30 cellular contexts compared by ENCODE assay signal in genomic region chr16:8814095-8814806, GRCh38. TPM values are rescaled to one million over a fixed set of nuclear protein-coding genes. Genes with fewer than 3 reads are reported as not detected.
DNase-seq lines count a peak whose midpoint lies in the region; ATAC-seq, FAIRE-seq and TF ChIP-seq lines count a peak whose summit lies in the region.
"Had no signal": no experiment of that assay in that cellular context is flagged by ENCODE, and none has a peak within 500 bp of the region (broad histone marks: within the 10 kb centered on the region; RNA-seq: fewer than 3 reads in every experiment).

No MANE protein-coding gene starts in this region.

- H3K9me3 Mint-ChIP-seq in activated CD4-positive, alpha-beta T cell treated with anti-CD3 and anti-CD28 coated beads, Interleukin-2, amount 10 ng/mL, durations not matched to agents 24 days and 14 days, result no peaks in the 10 kb centered on the region
- no peaks in the 10 kb centered on the region for H3K9me3 Mint-ChIP-seq in activated T-helper 1 cell treated with anti-CD3 and anti-CD28 coated beads, Interleukin-12 subunit alpha, Interleukin-12 subunit beta, Interleukin-2, Interleukin-4 antibody, amounts not matched to agents 30 ng/mL and 10 ng/mL and 1 ng/mL, durations not matched to agents 14 hours and 24 hours and 36 hours
- no peaks in the 10 kb centered on the region for H3K9me3 Mint-ChIP-seq in stimulated activated naive B cell treated with anti-CD40 and anti-IgM and Interleukin-4, amounts not matched to agents 10 μg/mL and 1 μg/mL and 100 μg/mL, for 72 hours
- H3K9me3 Mint-ChIP-seq: CD8-positive, alpha-beta memory T cell; nephron progenitor cell had no signal

- POLR2A ChIA-PET in HEK293T (lab: Yijun Ruan, JAX), result no interaction called here

- CTCF ChIA-PET in HEK293T (lab: Yijun Ruan, JAX), result no interaction called here

- H3K36me3 Mint-ChIP-seq in activated CD4-positive, alpha-beta T cell treated with anti-CD3 and anti-CD28 coated beads, Interleukin-2, amount 10 ng/mL, durations not matched to agents 24 days and 14 days (ENCODE audit: low read depth), result peaks cover 70% of the 10 kb centered on the region
- H3K36me3 Mint-ChIP-seq in activated T-helper 1 cell treated with anti-CD3 and anti-CD28 coated beads, Interleukin-12 subunit alpha, Interleukin-12 subunit beta, Interleukin-2, Interleukin-4 antibody, amounts not matched to agents 30 ng/mL and 10 ng/mL and 1 ng/mL, durations not matched to agents 14 hours and 24 hours and 36 hours (ENCODE audit: low read depth), result peaks cover 56% of the 10 kb centered on the region
- peaks cover 56 to 67% of the 10 kb centered on the region in 2 donors for H3K36me3 Mint-ChIP-seq in stimulated activated naive B cell treated with anti-CD40 and anti-IgM and Interleukin-4, amounts not matched to agents 10 μg/mL and 1 μg/mL and 100 μg/mL, for 72 hours

- H3K9ac ChIP-seq in kidney (ENCODE audit: low read length in 2 of 2), result no peak overlapping the region

- H3K4me3 Mint-ChIP-seq in activated CD4-positive, alpha-beta T cell treated with anti-CD3 and anti-CD28 coated beads, Interleukin-2, amount 10 ng/mL, durations not matched to agents 24 days and 14 days, result no peak overlapping the region
- no peak overlapping the region for H3K4me3 Mint-ChIP-seq in activated T-helper 1 cell treated with anti-CD3 and anti-CD28 coated beads, Interleukin-12 subunit alpha, Interleukin-12 subunit beta, Interleukin-2, Interleukin-4 antibody, amounts not matched to agents 30 ng/mL and 10 ng/mL and 1 ng/mL, durations not matched to agents 14 hours and 24 hours and 36 hours
- peak overlapping the region; percentile 61 to 71 for H3K4me3 Mint-ChIP-seq in stimulated activated naive B cell treated with anti-CD40 and anti-IgM and Interleukin-4, amounts not matched to agents 10 μg/mL and 1 μg/mL and 100 μg/mL, for 72 hours
- H3K4me3 Mint-ChIP-seq: CD8-positive, alpha-beta memory T cell; nephron progenitor cell had no signal

- peak; percentile 39 for ATAC-seq in GM18907 (IDR thresholded peaks at IDR 0.05; ENCODE audit: unreplicated experiment)
- ATAC-seq in stimulated activated naive B cell treated with anti-CD40 and anti-IgM and Interleukin-4, amounts not matched to agents 10 μg/mL and 1 μg/mL and 100 μg/mL, for 72 hours (replicated peaks), result peak; percentile 40 to 56
- ATAC-seq: foreskin keratinocyte, left cardiac atrium, pancreas had no signal

- peaks cover 22% of the 10 kb centered on the region for H3K4me1 Mint-ChIP-seq in activated CD4-positive, alpha-beta T cell treated with anti-CD3 and anti-CD28 coated beads, Interleukin-2, amount 10 ng/mL, durations not matched to agents 24 days and 14 days
- peaks cover 32% of the 10 kb centered on the region for H3K4me1 Mint-ChIP-seq in activated T-helper 1 cell treated with anti-CD3 and anti-CD28 coated beads, Interleukin-12 subunit alpha, Interleukin-12 subunit beta, Interleukin-2, Interleukin-4 antibody, amounts not matched to agents 30 ng/mL and 10 ng/mL and 1 ng/mL, durations not matched to agents 14 hours and 24 hours and 36 hours (ENCODE audit: low read depth)
- H3K4me1 Mint-ChIP-seq in stimulated activated naive B cell treated with anti-CD40 and anti-IgM and Interleukin-4, amounts not matched to agents 10 μg/mL and 1 μg/mL and 100 μg/mL, for 72 hours, result peaks cover 37 to 50% of the 10 kb centered on the region in 2 donors
- H3K4me1 Mint-ChIP-seq: nephron progenitor cell had no signal

- intact Hi-C loops in activated CD4-positive, alpha-beta T cell treated with anti-CD3 and anti-CD28 coated beads, Interleukin-2, amount 10 ng/mL, durations not matched to agents 24 days and 14 days (cut with micrococcal nuclease), result no loop called here
- intact Hi-C loops in activated T-helper 1 cell treated with anti-CD3 and anti-CD28 coated beads, Interleukin-12 subunit alpha, Interleukin-12 subunit beta, Interleukin-2, Interleukin-4 antibody, amounts not matched to agents 30 ng/mL and 10 ng/mL and 1 ng/mL, durations not matched to agents 14 hours and 24 hours and 36 hours (cut with micrococcal nuclease), result no loop called here
- intact Hi-C loops in kidney (cut with DNase I), result no loop called here

- no peaks in the 10 kb centered on the region for H3K9me3 ChIP-seq in kidney (ENCODE audit: control insufficient read depth in 1 of 2, low read length in 2 of 2)
- H3K9me3 ChIP-seq: esophagus muscularis mucosa, MG63, pancreas, Peyer's patch, right atrium auricular region, testis had no signal

- peak overlapping the region; percentile 58 for H3K27ac Mint-ChIP-seq in activated CD4-positive, alpha-beta T cell treated with anti-CD3 and anti-CD28 coated beads, Interleukin-2, amount 10 ng/mL, durations not matched to agents 24 days and 14 days
- H3K27ac Mint-ChIP-seq in activated T-helper 1 cell treated with anti-CD3 and anti-CD28 coated beads, Interleukin-12 subunit alpha, Interleukin-12 subunit beta, Interleukin-2, Interleukin-4 antibody, amounts not matched to agents 30 ng/mL and 10 ng/mL and 1 ng/mL, durations not matched to agents 14 hours and 24 hours and 36 hours, result peak overlapping the region; percentile 5
- H3K27ac Mint-ChIP-seq in stimulated activated naive B cell treated with anti-CD40 and anti-IgM and Interleukin-4, amounts not matched to agents 10 μg/mL and 1 μg/mL and 100 μg/mL, for 72 hours, result peak overlapping the region; percentile 91
- H3K27ac Mint-ChIP-seq: nephron progenitor cell had no signal

- DNase-seq in activated CD4-positive, alpha-beta T cell treated with anti-CD3 and anti-CD28 coated beads, Interleukin-2, amount 10 ng/mL, durations not matched to agents 24 days and 14 days, result no peak
- no peak for DNase-seq in activated CD4-positive, alpha-beta T cell treated with anti-CD3 and anti-CD28 coated beads for 1 hour
- DNase-seq in activated T-helper 1 cell treated with anti-CD3 and anti-CD28 coated beads, Interleukin-12 subunit alpha, Interleukin-12 subunit beta, Interleukin-2, Interleukin-4 antibody, amounts not matched to agents 30 ng/mL and 10 ng/mL and 1 ng/mL, durations not matched to agents 14 hours and 24 hours and 36 hours (ENCODE audit: low spot score), result no peak
- no peak for DNase-seq in stimulated activated naive B cell treated with anti-CD40 and anti-IgM and Interleukin-4, amounts not matched to agents 10 μg/mL and 1 μg/mL and 100 μg/mL, for 72 hours
- DNase-seq in kidney (no peak), HEK293T (ENCODE audit: extremely low spot score) (no peak), AG08396 (ENCODE audit: low spot score) (no peak)
- DNase-seq: activated CD8-positive, alpha-beta memory T cell treated with anti-CD3 and anti-CD28 coated beads for 24 hours; CD8-positive, alpha-beta memory T cell; dermis blood vessel endothelial cell; DMS 273 treated with DMSO at 0.1 percent for 48 hours; foreskin keratinocyte; H7; KBM-7; left cardiac atrium; mammary epithelial cell; MG63; NCI-H1105 treated with DMSO at 0.1 percent for 48 hours; NCI-H2029; NCI-H2227 treated with DMSO at 0.1 percent for 48 hours; NCI-H526 treated with DMSO at 0.1 percent for 48 hours; nephron progenitor cell; pancreas; Peyer's patch; SW 1271; testis had no signal

- no peaks in the 10 kb centered on the region for H3K4me1 ChIP-seq in kidney (ENCODE audit: control insufficient read depth in 1 of 2, insufficient read depth in 1 of 2, low read depth in 1 of 2, low read length in 2 of 2)
- H3K4me1 ChIP-seq: esophagus muscularis mucosa, pancreas, Peyer's patch, testis had no signal

- no peak overlapping the region for H3K27ac ChIP-seq in kidney (ENCODE audit: low read depth in 2 of 2, low read length in 2 of 2)
- H3K27ac ChIP-seq: esophagus muscularis mucosa, foreskin keratinocyte, pancreas, Peyer's patch, right atrium auricular region, testis had no signal

- peaks cover 35 to 41% of the 10 kb centered on the region in 2 donors for H3K36me3 ChIP-seq in kidney (ENCODE audit: control insufficient read depth in 1 of 2, insufficient read depth in 2 of 2, low read length in 2 of 2)

- FAIRE-seq in kidney (lab: Jason Lieb, UNC), result no peak
- FAIRE-seq: pancreas, urothelium cell line had no signal

- no peak for TF ChIP-seq CTCF in kidney (IDR thresholded peaks at IDR 0.05; ENCODE audit: borderline replicate concordance, extremely low read depth, insufficient read depth)

- H3K4me3 ChIP-seq in kidney (ENCODE audit: low read length in 2 of 2), result no peak overlapping the region
- H3K4me3 ChIP-seq: esophagus muscularis mucosa, MG63, pancreas, Peyer's patch, right atrium auricular region, testis had no signal

- H3K27me3 Mint-ChIP-seq in activated CD4-positive, alpha-beta T cell treated with anti-CD3 and anti-CD28 coated beads, Interleukin-2, amount 10 ng/mL, durations not matched to agents 24 days and 14 days, result no peaks in the 10 kb centered on the region
- H3K27me3 Mint-ChIP-seq in activated T-helper 1 cell treated with anti-CD3 and anti-CD28 coated beads, Interleukin-12 subunit alpha, Interleukin-12 subunit beta, Interleukin-2, Interleukin-4 antibody, amounts not matched to agents 30 ng/mL and 10 ng/mL and 1 ng/mL, durations not matched to agents 14 hours and 24 hours and 36 hours (ENCODE audit: insufficient read depth), result no peaks in the 10 kb centered on the region
- no peaks in the 10 kb centered on the region for H3K27me3 Mint-ChIP-seq in stimulated activated naive B cell treated with anti-CD40 and anti-IgM and Interleukin-4, amounts not matched to agents 10 μg/mL and 1 μg/mL and 100 μg/mL, for 72 hours
- H3K27me3 Mint-ChIP-seq: CD8-positive, alpha-beta memory T cell had no signal

RNA-seq across cellular contexts. Expression of gene PMM2, which starts 16.6 kb away (rescaled TPM):
- 74.1 and 74.9 TPM in 2 replicates for total RNA-seq in activated CD4-positive, alpha-beta T cell treated with anti-CD3 and anti-CD28 coated beads, Interleukin-2, amount 10 ng/mL, durations not matched to agents 24 days and 14 days
- total RNA-seq in activated T-helper 1 cell treated with anti-CD3 and anti-CD28 coated beads, Interleukin-12 subunit alpha, Interleukin-12 subunit beta, Interleukin-2, Interleukin-4 antibody, amounts not matched to agents 30 ng/mL and 10 ng/mL and 1 ng/mL, durations not matched to agents 14 hours and 24 hours and 36 hours, result 82.9 and 88.7 TPM in 2 replicates
- total RNA-seq in kidney, result 39.5 TPM
- 21.5 TPM for polyA plus RNA-seq in kidney (ENCODE audit: insufficient read depth, low read depth, low replicate concordance)

RNA-seq across cellular contexts. Expression of gene TMEM186, which starts 16.8 kb away (rescaled TPM):
- total RNA-seq in activated CD4-positive, alpha-beta T cell treated with anti-CD3 and anti-CD28 coated beads, Interleukin-2, amount 10 ng/mL, durations not matched to agents 24 days and 14 days, result 19.3 and 20.4 TPM in 2 replicates
- 16.9 and 19.0 TPM in 2 replicates for total RNA-seq in activated T-helper 1 cell treated with anti-CD3 and anti-CD28 coated beads, Interleukin-12 subunit alpha, Interleukin-12 subunit beta, Interleukin-2, Interleukin-4 antibody, amounts not matched to agents 30 ng/mL and 10 ng/mL and 1 ng/mL, durations not matched to agents 14 hours and 24 hours and 36 hours
- total RNA-seq in kidney, result 11.0 TPM
- 20.2 TPM for polyA plus RNA-seq in kidney (ENCODE audit: insufficient read depth, low read depth, low replicate concordance)

RNA-seq across cellular contexts. Expression of gene CARHSP1, which starts 54.6 kb away (rescaled TPM):
- 67.7 and 73.3 TPM in 2 replicates for total RNA-seq in activated CD4-positive, alpha-beta T cell treated with anti-CD3 and anti-CD28 coated beads, Interleukin-2, amount 10 ng/mL, durations not matched to agents 24 days and 14 days
- total RNA-seq in activated T-helper 1 cell treated with anti-CD3 and anti-CD28 coated beads, Interleukin-12 subunit alpha, Interleukin-12 subunit beta, Interleukin-2, Interleukin-4 antibody, amounts not matched to agents 30 ng/mL and 10 ng/mL and 1 ng/mL, durations not matched to agents 14 hours and 24 hours and 36 hours, result 79.4 and 80.5 TPM in 2 replicates
- total RNA-seq in kidney, result 134 TPM
- 130 TPM for polyA plus RNA-seq in kidney (ENCODE audit: insufficient read depth, low read depth, low replicate concordance)

Comparison
In these comparisons a context has a peak if more than half of its experiments do, and no peak if none do; other contexts are left out.
1. H3K27ac Mint-ChIP-seq: peak in every context shown above with its lines; median percentile 91 in stimulated activated naive B cell treated with anti-CD40 and anti-IgM and Interleukin-4, amounts not matched to agents 10 μg/mL and 1 μg/mL and 100 μg/mL, for 72 hours; 58 in activated CD4-positive, alpha-beta T cell treated with anti-CD3 and anti-CD28 coated beads, Interleukin-2, amount 10 ng/mL, durations not matched to agents 24 days and 14 days; 5 in activated T-helper 1 cell treated with anti-CD3 and anti-CD28 coated beads, Interleukin-12 subunit alpha, Interleukin-12 subunit beta, Interleukin-2, Interleukin-4 antibody, amounts not matched to agents 30 ng/mL and 10 ng/mL and 1 ng/mL, durations not matched to agents 14 hours and 24 hours and 36 hours.
2. H3K4me3 Mint-ChIP-seq: peak in stimulated activated naive B cell treated with anti-CD40 and anti-IgM and Interleukin-4, amounts not matched to agents 10 μg/mL and 1 μg/mL and 100 μg/mL, for 72 hours (2 of 2); none in activated CD4-positive, alpha-beta T cell treated with anti-CD3 and anti-CD28 coated beads, Interleukin-2, amount 10 ng/mL, durations not matched to agents 24 days and 14 days (single experiment) and activated T-helper 1 cell treated with anti-CD3 and anti-CD28 coated beads, Interleukin-12 subunit alpha, Interleukin-12 subunit beta, Interleukin-2, Interleukin-4 antibody, amounts not matched to agents 30 ng/mL and 10 ng/mL and 1 ng/mL, durations not matched to agents 14 hours and 24 hours and 36 hours (single experiment).